10 cellular contexts compared by ENCODE assay signal in the genomic region with DNA sequence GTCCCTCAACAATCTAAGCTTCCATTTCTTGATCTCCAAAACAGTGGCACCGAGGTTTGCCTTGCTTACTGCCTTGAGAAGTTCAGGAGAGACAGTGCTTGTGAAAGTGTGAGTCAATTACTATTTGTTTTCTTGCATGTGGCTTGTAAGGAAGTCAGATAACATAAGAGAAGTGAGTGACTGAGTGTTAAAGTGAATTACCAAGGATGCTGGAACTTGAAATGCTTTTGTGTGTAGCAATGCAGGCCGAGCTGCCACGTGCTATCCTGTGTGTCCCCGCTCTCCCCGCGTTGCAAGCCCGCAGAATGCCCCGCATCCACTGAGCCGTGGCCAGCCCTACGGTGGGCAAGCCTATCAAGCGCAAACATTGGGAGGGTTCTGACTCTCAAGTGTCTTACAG.
A peak's percentile ranks its signal among the peaks of the same experiment; 100 is the strongest.
DNase-seq lines count a peak whose midpoint lies in the region; ATAC-seq and TF ChIP-seq lines count a peak whose summit lies in the region.
"Had no signal": no experiment of that assay in that cellular context is flagged by ENCODE, and none has a peak within 500 bp of the region (broad histone marks: within the 10 kb centered on the region; RNA-seq: fewer than 3 reads in every experiment).

No MANE protein-coding gene starts in this region.

- in situ Hi-C loops in ACHN (cut with HindIII; ENCODE audit: low pct_ligation_motif_present, low pct_unique_long_range_greater_than_20kb, low sequenced_read_pairs), result no loop called here

- H3K9me3 Mint-ChIP-seq in activated B cell treated with CpG ODN at 0.5 μM for 24 hours, result no peaks in the 10 kb centered on the region

- no peaks in the 10 kb centered on the region for H3K27me3 ChIP-seq in AG04450 (ENCODE audit: control insufficient read depth, insufficient read depth, low read length)

- no peaks in the 10 kb centered on the region for H3K36me3 Mint-ChIP-seq in activated B cell treated with CpG ODN at 0.5 μM for 24 hours (ENCODE audit: low read depth)

- peak overlapping the region; percentile 48 for H3K27ac ChIP-seq in AG04450 (ENCODE audit: low read depth, low read length)

- ATAC-seq in activated B cell treated with CpG ODN at 0.5 μM for 24 hours (ENCODE audit: low read depth), result no peak
- no peak for ATAC-seq in HG03521 (IDR thresholded peaks at IDR 0.05; ENCODE audit: unreplicated experiment)
- ATAC-seq: GM12878 had no signal

- H3K4me3 Mint-ChIP-seq in activated B cell treated with CpG ODN at 0.5 μM for 24 hours, result no peak overlapping the region

- H3K27me3 Mint-ChIP-seq in activated B cell treated with CpG ODN at 0.5 μM for 24 hours, result no peaks in the 10 kb centered on the region

- intact Hi-C loops in activated B cell treated with CpG ODN at 0.5 μM for 24 hours (cut with micrococcal nuclease), result loop anchor here (2.0 to 5.0 kb wide), 2 partner anchors 17 to 37 kb away; no protein-coding TSS in a partner anchor

- H3K27ac Mint-ChIP-seq in activated B cell treated with CpG ODN at 0.5 μM for 24 hours, result peak overlapping the region; percentile 64

- DNase-seq in AG04450 (ENCODE audit: low read depth, low spot score), result no peak
- peak; percentile 23 for DNase-seq in Daoy (ENCODE audit: low read depth)
- no peak for DNase-seq in activated B cell treated with CpG ODN at 0.5 μM for 24 hours
- peak; percentile 85 for DNase-seq in iris pigment epithelial cell (ENCODE audit: low read depth)
- DNase-seq in DMS153 treated with DMSO at 0.1 percent for 48 hours (lab: John Stamatoyannopoulos, UW; ENCODE audit: unreplicated experiment), result no peak
- no peak for DNase-seq in hippocampal formation (lab: John Stamatoyannopoulos, UW)
- DNase-seq in ACHN, result no peak
- DNase-seq: activated CD8-positive, alpha-beta memory T cell treated with anti-CD3 and anti-CD28 coated beads, Interleukin-2, amount 50 U/mL, for 48 hours had no signal

- TF ChIP-seq CTCF in AG04450 (IDR thresholded peaks at IDR 0.05; ENCODE audit: low read depth, low read length), result no peak
- no peak for TF ChIP-seq CTCF in activated B cell treated with CpG ODN at 0.5 μM for 24 hours (IDR thresholded peaks at IDR 0.05)

- H3K4me3 ChIP-seq in AG04450 (ENCODE audit: low read depth, low read length), result no peak overlapping the region
- H3K4me3 ChIP-seq: GM12878 had no signal

- peaks cover 89% of the 10 kb centered on the region for H3K4me1 Mint-ChIP-seq in activated B cell treated with CpG ODN at 0.5 μM for 24 hours

- CTCF ChIA-PET in AG04450 (lab: Charles Lee), result interaction anchor here (0.6 to 1.7 kb wide), 11 partner anchors 11 to 154 kb away, joined by 3 to 6 read pairs (median 3); no protein-coding TSS in a partner anchor
- CTCF ChIA-PET in activated B cell treated with CpG ODN at 0.5 μM for 24 hours (lab: Charles Lee), result interaction anchor here (1.2 to 1.7 kb wide), 4 partner anchors 11 to 40 kb away, joined by 3 to 7 read pairs (median 4); no protein-coding TSS in a partner anchor

- H3K9me3 ChIP-seq in AG04450 (ENCODE audit: control insufficient read depth, insufficient read depth, low read length), result no peaks in the 10 kb centered on the region

- POLR2A ChIA-PET in AG04450 (lab: Yijun Ruan, JAX), result interaction anchor here (1.0 to 4.9 kb wide), 2 partner anchors 14 to 16 kb away, joined by 4 to 19 read pairs; no protein-coding TSS in a partner anchor
- POLR2A ChIA-PET in activated B cell treated with CpG ODN at 0.5 μM for 24 hours (lab: Charles Lee), result interaction anchor here (0.5 to 1.4 kb wide), 3 partner anchors 10 to 38 kb away, joined by 3 to 4 read pairs (median 3); no protein-coding TSS in a partner anchor

Comparison
In these comparisons a context has a peak if more than half of its experiments do, and no peak if none do; other contexts are left out.
1. DNase-seq: peak in Daoy (single experiment) and iris pigment epithelial cell (single experiment); none in AG04450 (single experiment), activated B cell treated with CpG ODN at 0.5 μM for 24 hours (single experiment), DMS153 treated with DMSO at 0.1 percent for 48 hours (single experiment), hippocampal formation (0 of 2) and ACHN (single experiment).